ENCODE assay signal across 1 cellular context in the genomic region with DNA sequence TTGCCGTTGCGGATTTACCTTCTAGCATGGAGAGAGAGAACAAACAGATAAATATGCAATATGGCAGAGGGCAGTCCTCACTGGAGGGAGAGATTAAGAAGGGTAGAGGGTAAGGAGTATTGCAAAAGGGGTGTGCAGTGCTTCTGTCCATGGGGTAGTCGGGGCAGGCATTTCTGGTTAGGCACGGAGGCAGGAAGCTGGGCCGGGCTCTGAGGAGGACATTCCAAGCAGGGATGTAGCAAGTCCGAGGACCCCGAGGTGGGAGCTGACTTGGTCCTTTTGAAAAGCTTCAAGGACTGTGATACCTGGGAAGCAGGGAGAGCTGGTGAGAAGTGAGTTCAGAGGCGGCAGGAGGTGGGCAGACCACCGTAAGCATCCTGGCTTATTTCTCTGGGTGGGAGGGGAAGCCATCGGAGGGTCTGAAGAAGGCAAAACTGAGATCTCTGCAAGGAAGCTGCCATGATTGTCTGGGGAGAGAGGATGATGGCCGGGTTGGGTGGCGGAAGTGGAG.
TF ChIP-seq lines count a peak whose summit lies in the region.

No MANE protein-coding gene starts in this region.

TF ChIP-seq in GM23338, 12 proteins besides CTCF, POLR2A, EP300 and RAD21 (continued from another document):
- TF ChIP-seq, protein P1, sequence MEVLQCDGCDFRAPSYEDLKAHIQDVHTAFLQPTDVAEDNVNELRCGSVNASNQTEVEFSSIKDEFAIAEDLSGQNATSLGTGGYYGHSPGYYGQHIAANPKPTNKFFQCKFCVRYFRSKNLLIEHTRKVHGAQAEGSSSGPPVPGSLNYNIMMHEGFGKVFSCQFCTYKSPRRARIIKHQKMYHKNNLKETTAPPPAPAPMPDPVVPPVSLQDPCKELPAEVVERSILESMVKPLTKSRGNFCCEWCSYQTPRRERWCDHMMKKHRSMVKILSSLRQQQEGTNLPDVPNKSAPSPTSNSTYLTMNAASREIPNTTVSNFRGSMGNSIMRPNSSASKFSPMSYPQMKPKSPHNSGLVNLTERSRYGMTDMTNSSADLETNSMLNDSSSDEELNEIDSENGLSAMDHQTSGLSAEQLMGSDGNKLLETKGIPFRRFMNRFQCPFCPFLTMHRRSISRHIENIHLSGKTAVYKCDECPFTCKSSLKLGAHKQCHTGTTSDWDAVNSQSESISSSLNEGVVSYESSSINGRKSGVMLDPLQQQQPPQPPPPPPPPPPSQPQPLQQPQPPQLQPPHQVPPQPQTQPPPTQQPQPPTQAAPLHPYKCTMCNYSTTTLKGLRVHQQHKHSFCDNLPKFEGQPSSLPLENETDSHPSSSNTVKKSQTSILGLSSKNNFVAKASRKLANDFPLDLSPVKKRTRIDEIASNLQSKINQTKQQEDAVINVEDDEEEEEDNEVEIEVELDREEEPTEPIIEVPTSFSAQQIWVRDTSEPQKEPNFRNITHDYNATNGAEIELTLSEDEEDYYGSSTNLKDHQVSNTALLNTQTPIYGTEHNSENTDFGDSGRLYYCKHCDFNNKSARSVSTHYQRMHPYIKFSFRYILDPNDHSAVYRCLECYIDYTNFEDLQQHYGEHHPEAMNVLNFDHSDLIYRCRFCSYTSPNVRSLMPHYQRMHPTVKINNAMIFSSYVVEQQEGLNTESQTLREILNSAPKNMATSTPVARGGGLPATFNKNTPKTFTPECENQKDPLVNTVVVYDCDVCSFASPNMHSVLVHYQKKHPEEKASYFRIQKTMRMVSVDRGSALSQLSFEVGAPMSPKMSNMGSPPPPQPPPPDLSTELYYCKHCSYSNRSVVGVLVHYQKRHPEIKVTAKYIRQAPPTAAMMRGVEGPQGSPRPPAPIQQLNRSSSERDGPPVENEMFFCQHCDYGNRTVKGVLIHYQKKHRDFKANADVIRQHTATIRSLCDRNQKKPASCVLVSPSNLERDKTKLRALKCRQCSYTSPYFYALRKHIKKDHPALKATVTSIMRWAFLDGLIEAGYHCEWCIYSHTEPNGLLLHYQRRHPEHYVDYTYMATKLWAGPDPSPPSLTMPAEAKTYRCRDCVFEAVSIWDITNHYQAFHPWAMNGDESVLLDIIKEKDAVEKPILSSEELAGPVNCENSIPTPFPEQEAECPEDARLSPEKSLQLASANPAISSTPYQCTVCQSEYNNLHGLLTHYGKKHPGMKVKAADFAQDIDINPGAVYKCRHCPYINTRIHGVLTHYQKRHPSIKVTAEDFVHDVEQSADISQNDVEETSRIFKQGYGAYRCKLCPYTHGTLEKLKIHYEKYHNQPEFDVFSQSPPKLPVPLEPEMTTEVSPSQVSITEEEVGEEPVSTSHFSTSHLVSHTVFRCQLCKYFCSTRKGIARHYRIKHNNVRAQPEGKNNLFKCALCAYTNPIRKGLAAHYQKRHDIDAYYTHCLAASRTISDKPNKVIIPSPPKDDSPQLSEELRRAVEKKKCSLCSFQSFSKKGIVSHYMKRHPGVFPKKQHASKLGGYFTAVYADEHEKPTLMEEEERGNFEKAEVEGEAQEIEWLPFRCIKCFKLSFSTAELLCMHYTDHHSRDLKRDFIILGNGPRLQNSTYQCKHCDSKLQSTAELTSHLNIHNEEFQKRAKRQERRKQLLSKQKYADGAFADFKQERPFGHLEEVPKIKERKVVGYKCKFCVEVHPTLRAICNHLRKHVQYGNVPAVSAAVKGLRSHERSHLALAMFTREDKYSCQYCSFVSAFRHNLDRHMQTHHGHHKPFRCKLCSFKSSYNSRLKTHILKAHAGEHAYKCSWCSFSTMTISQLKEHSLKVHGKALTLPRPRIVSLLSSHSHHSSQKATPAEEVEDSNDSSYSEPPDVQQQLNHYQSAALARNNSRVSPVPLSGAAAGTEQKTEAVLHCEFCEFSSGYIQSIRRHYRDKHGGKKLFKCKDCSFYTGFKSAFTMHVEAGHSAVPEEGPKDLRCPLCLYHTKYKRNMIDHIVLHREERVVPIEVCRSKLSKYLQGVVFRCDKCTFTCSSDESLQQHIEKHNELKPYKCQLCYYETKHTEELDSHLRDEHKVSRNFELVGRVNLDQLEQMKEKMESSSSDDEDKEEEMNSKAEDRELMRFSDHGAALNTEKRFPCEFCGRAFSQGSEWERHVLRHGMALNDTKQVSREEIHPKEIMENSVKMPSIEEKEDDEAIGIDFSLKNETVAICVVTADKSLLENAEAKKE (CRISPR knock-in tag; IDR thresholded peaks at IDR 0.05), result no peak
- TF ChIP-seq, protein P2, sequence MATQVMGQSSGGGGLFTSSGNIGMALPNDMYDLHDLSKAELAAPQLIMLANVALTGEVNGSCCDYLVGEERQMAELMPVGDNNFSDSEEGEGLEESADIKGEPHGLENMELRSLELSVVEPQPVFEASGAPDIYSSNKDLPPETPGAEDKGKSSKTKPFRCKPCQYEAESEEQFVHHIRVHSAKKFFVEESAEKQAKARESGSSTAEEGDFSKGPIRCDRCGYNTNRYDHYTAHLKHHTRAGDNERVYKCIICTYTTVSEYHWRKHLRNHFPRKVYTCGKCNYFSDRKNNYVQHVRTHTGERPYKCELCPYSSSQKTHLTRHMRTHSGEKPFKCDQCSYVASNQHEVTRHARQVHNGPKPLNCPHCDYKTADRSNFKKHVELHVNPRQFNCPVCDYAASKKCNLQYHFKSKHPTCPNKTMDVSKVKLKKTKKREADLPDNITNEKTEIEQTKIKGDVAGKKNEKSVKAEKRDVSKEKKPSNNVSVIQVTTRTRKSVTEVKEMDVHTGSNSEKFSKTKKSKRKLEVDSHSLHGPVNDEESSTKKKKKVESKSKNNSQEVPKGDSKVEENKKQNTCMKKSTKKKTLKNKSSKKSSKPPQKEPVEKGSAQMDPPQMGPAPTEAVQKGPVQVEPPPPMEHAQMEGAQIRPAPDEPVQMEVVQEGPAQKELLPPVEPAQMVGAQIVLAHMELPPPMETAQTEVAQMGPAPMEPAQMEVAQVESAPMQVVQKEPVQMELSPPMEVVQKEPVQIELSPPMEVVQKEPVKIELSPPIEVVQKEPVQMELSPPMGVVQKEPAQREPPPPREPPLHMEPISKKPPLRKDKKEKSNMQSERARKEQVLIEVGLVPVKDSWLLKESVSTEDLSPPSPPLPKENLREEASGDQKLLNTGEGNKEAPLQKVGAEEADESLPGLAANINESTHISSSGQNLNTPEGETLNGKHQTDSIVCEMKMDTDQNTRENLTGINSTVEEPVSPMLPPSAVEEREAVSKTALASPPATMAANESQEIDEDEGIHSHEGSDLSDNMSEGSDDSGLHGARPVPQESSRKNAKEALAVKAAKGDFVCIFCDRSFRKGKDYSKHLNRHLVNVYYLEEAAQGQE (IDR thresholded peaks at IDR 0.05; ENCODE audit: unreplicated experiment), result no peak
